8 cellular contexts compared by ENCODE assay signal in genomic region chr10:74826142-74827044, GRCh38. TPM values are rescaled to one million over a fixed set of nuclear protein-coding genes. Genes with fewer than 3 reads are reported as not detected.
DNase-seq lines count a peak whose midpoint lies in the region; ATAC-seq and TF ChIP-seq lines count a peak whose summit lies in the region.

TSS of gene KAT6B (plus strand) at chr10:74826600. CDS start at chr10:74842858, 16,258 bp downstream.

- ATAC-seq in GM21723 (IDR thresholded peaks at IDR 0.05; ENCODE audit: unreplicated experiment) = peak; percentile 86
- peak; percentile 93 for ATAC-seq in Panc1
- ATAC-seq in activated T-cell treated with anti-CD3 and anti-CD28 coated beads, Interleukin-2, amount 50 U/mL, for 4 hours = peak; percentile 84 to 85

- peak; percentile 91 for DNase-seq in DMS79 treated with DMSO at 0.1 percent for 48 hours (lab: John Stamatoyannopoulos, UW)
- DNase-seq in KG1 (lab: John Stamatoyannopoulos, UW) = peak; percentile 100
- peak; percentile 100 for DNase-seq in Panc1 (ENCODE audit: low read depth, low spot score)
- DNase-seq in activated T-cell treated with anti-CD3 and anti-CD28 coated beads, Interleukin-2, amount 50 U/mL, for 4 hours = peak; percentile 99
- DNase-seq in stimulated activated CD8-positive, alpha-beta memory T cell treated with anti-CD3 and anti-CD28 coated beads, Interleukin-7, amount 100 ng/mL, for 1 hour (ENCODE audit: low read depth in 2 of 2) = peak; percentile 98 to 99

- POLR2A ChIA-PET in Panc1 (lab: Charles Lee) = interaction anchor here (0.7 kb wide), 2 partner anchors 11 to 15 kb away, joined by 3 read pairs; no protein-coding TSS in a partner anchor

- CTCF ChIA-PET in Panc1 (lab: Charles Lee) = interaction anchor here (0.6 to 0.7 kb wide), 2 partner anchors 283 to 346 kb away, joined by 4 to 5 read pairs; a partner anchor contains a TSS

- intact Hi-C loops in Panc1 (cut with micrococcal nuclease; ENCODE audit: unreplicated experiment) = loop anchor here (10.0 kb wide), 2 partner anchors 258 to 562 kb away; no protein-coding TSS in a partner anchor

- 0 to 1% methylated on average over 56 to 65 of the region's 67 CpGs for WGBS in esophagus, 2 donors

- H3K36me3 Mint-ChIP-seq in activated T-cell treated with anti-CD3 and anti-CD28 coated beads, Interleukin-2, amount 50 U/mL, for 4 hours (ENCODE audit: insufficient read depth) = no peaks in the 10 kb centered on the region

- H3K27me3 ChIP-seq in Panc1 (ENCODE audit: control insufficient read depth, insufficient read depth, low read length) = no peaks in the 10 kb centered on the region
- no peaks in the 10 kb centered on the region for H3K27me3 ChIP-seq in esophagus (ENCODE audit: control insufficient read depth in 1 of 2, insufficient read depth in 2 of 2, low read length in 2 of 2)
- H3K27me3 ChIP-seq in mucosa of stomach (ENCODE audit: control insufficient read depth, insufficient read depth, low read length) = no peaks in the 10 kb centered on the region

- H3K4me1 ChIP-seq in Panc1 (ENCODE audit: control insufficient read depth, insufficient read depth, low read length) (peaks cover 41% of the 10 kb centered on the region), esophagus (ENCODE audit: control insufficient read depth in 2 of 2, insufficient read depth in 2 of 2, low read length in 1 of 2) (peaks cover 0 to 5% of the 10 kb centered on the region in 2 donors), mucosa of stomach (ENCODE audit: control insufficient read depth, insufficient read depth, low read length) (peaks cover 48% of the 10 kb centered on the region)

- no peaks in the 10 kb centered on the region for H3K9me3 Mint-ChIP-seq in activated T-cell treated with anti-CD3 and anti-CD28 coated beads, Interleukin-2, amount 50 U/mL, for 4 hours

- H3K4me1 Mint-ChIP-seq in activated T-cell treated with anti-CD3 and anti-CD28 coated beads, Interleukin-2, amount 50 U/mL, for 4 hours (ENCODE audit: low read depth) = peaks cover 68% of the 10 kb centered on the region

- H3K27ac ChIP-seq in Panc1 (ENCODE audit: low read length) = peak within 1 kb of the TSS; percentile 87
- H3K27ac ChIP-seq in esophagus (ENCODE audit: low read depth in 2 of 2, low read length in 1 of 2) = peak within 1 kb of the TSS; percentile 95 to 100

- H3K9ac ChIP-seq in mucosa of stomach (ENCODE audit: low read length) = peak within 1 kb of the TSS; percentile 81

- H3K4me3 ChIP-seq in Panc1 (ENCODE audit: low read depth in 2 of 2, low read length in 2 of 2) (peak within 1 kb of the TSS; percentile 92 to 93), esophagus (ENCODE audit: low read depth in 1 of 2, low read length in 2 of 2) (peak within 1 kb of the TSS; percentile 66 to 97), mucosa of stomach (ENCODE audit: low read length) (peak within 1 kb of the TSS; percentile 58)

- H3K36me3 ChIP-seq in Panc1 (ENCODE audit: control insufficient read depth, insufficient read depth, low read length) (no peaks in the 10 kb centered on the region), esophagus (ENCODE audit: control insufficient read depth in 2 of 2, insufficient read depth in 2 of 2, low read length in 1 of 2) (no peaks in the 10 kb centered on the region), mucosa of stomach (ENCODE audit: control insufficient read depth, insufficient read depth, low read length) (no peaks in the 10 kb centered on the region)

- H3K4me3 Mint-ChIP-seq in activated T-cell treated with anti-CD3 and anti-CD28 coated beads, Interleukin-2, amount 50 U/mL, for 4 hours = peak within 1 kb of the TSS; percentile 93

- in situ Hi-C loops in Panc1 (cut with HindIII; ENCODE audit: low pct_unique_long_range_greater_than_20kb, low sequenced_read_pairs) = no loop called here

- no peaks in the 10 kb centered on the region for H3K9me3 ChIP-seq in Panc1 (ENCODE audit: control insufficient read depth, insufficient read depth, low read depth, low read length)
- no peaks in the 10 kb centered on the region for H3K9me3 ChIP-seq in esophagus (ENCODE audit: control insufficient read depth in 2 of 2, insufficient read depth in 1 of 2, low read depth in 1 of 2, low read length in 1 of 2)
- no peaks in the 10 kb centered on the region for H3K9me3 ChIP-seq in mucosa of stomach (ENCODE audit: control insufficient read depth, low read length)

- TF ChIP-seq CTCF in Panc1 (IDR thresholded peaks at IDR 0.05) = no peak; the same call in 1 of the 2 replicates

- no TSS peak for BruUV-seq in Panc1 (replicated peaks; lab: Mats Ljungman, UMichigan)

- H3K27me3 Mint-ChIP-seq in activated T-cell treated with anti-CD3 and anti-CD28 coated beads, Interleukin-2, amount 50 U/mL, for 4 hours (ENCODE audit: low read depth) = no peaks in the 10 kb centered on the region

RNA-seq across cellular contexts. Expression of gene KAT6B, which starts in this region (rescaled TPM):
- 31.1 TPM for total RNA-seq in Panc1 (2021; ENCODE audit: unreplicated experiment)
- 14.1 TPM for polyA plus RNA-seq in Panc1 (2012; ENCODE audit: insufficient read length)
- 10 to 100 TPM; 14.4 to 15.4 (median 14.6) TPM for total RNA-seq in activated T-cell treated with anti-CD3 and anti-CD28 coated beads, Interleukin-2, amount 50 U/mL, for 4 hours
- 1 to 10 TPM; 4.7 to 6.7 TPM for polyA plus RNA-seq in esophagus

Comparison
In these comparisons a context has a peak if more than half of its experiments do, and no peak if none do; other contexts are left out.
1. Peak in every context shown above with its lines: DNase-seq, ATAC-seq, H3K4me3 ChIP-seq and H3K27ac ChIP-seq.